12 cellular contexts compared by ENCODE assay signal in the genomic region with DNA sequence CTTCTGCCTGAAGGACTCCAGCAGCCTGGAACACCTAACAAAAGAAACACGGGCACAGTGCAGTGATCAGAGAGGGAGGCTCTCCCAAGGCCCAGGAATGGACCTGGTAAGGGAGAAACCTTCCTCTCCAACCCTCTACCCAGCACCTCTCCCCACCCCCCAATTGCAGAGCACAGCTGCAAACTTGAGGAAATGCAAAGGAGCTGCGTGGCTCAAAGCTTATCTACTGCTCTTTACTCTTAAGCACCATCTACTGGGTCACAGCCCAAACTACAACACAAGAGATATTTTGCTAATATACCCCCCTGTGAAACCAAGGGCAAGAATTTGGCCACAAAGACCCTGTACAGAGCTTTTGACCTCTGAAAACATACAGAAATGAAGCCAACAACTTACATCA.
A peak's percentile ranks its signal among the peaks of the same experiment; 100 is the strongest.
DNase-seq lines count a peak whose midpoint lies in the region; ATAC-seq, FAIRE-seq and TF ChIP-seq lines count a peak whose summit lies in the region.
"Had no signal": no experiment of that assay in that cellular context is flagged by ENCODE, and none has a peak within 500 bp of the region (broad histone marks: within the 10 kb centered on the region; RNA-seq: fewer than 3 reads in every experiment).

No MANE protein-coding gene starts in this region.

- H3K4me3 ChIP-seq in DND-41 (ENCODE audit: low read depth in 1 of 2, low read length in 2 of 2) = no peak overlapping the region
- no peak overlapping the region for H3K4me3 ChIP-seq in KMS-11 (IDR thresholded peaks at IDR 0.05; ENCODE audit: insufficient read depth, low read depth, low read length)
- no peak overlapping the region for H3K4me3 ChIP-seq in endodermal cell (ENCODE audit: low read length)
- H3K4me3 ChIP-seq in mucosa of descending colon = no peak overlapping the region

- H4K20me1 ChIP-seq in DND-41 (ENCODE audit: insufficient read depth, low read length) (no peaks in the 10 kb centered on the region), KMS-11 (ENCODE audit: insufficient read depth) (no peaks in the 10 kb centered on the region)

- peak; percentile 55 for TF ChIP-seq CTCF in DND-41 (IDR thresholded peaks at IDR 0.05; ENCODE audit: borderline replicate concordance, extremely low read depth, low read length, poor library complexity, severe bottlenecking)
- TF ChIP-seq CTCF in GM20000 (IDR thresholded peaks at IDR 0.05; ENCODE audit: extremely low read depth, missing control alignments) = no peak
- peak; percentile 45; the same call in 1 of the 2 replicates for TF ChIP-seq CTCF in KMS-11 (conservative IDR thresholded peaks at IDR 0.05; ENCODE audit: low read depth, low read length)
- TF ChIP-seq CTCF in endodermal cell (conservative IDR thresholded peaks at IDR 0.05) = peak; percentile 75
- TF ChIP-seq CTCF in mucosa of descending colon (IDR thresholded peaks at IDR 0.05) = no peak

- H3K4me2 ChIP-seq in DND-41 (ENCODE audit: insufficient read depth, low read length) (no peak overlapping the region), KMS-11 (no peak overlapping the region)

- H3K4me1 ChIP-seq in DND-41 (ENCODE audit: insufficient read depth, low read length) (no peaks in the 10 kb centered on the region), KMS-11 (ENCODE audit: low read depth, poor library complexity, severe bottlenecking) (no peaks in the 10 kb centered on the region), endodermal cell (ENCODE audit: control insufficient read depth, insufficient read depth, low read length) (peaks cover 3% of the 10 kb centered on the region), mucosa of descending colon (ENCODE audit: low read depth) (no peaks in the 10 kb centered on the region)

- no peak overlapping the region for H3K27ac Mint-ChIP-seq in endodermal cell
- H3K27ac Mint-ChIP-seq: activated T-helper 17 cell treated with anti-CD3 and anti-CD28 coated beads, Interleukin-2, amount 50 U/mL, for 72 hours; natural killer cell treated with Interleukin-12 subunit alpha and Interleukin-12 subunit beta and Interleukin-15 and Interleukin-18, amount 100 ng/mL, for 72 hours had no signal

- H2AFZ ChIP-seq in DND-41 (ENCODE audit: low read depth, low read length) = no peak overlapping the region
- peak overlapping the region; percentile 22; the same call in 1 of the 2 replicates for H2AFZ ChIP-seq in KMS-11 (ENCODE audit: low read depth)

- H3K27me3 ChIP-seq in DND-41 (ENCODE audit: insufficient read depth, low read length, poor library complexity) = no peaks in the 10 kb centered on the region
- H3K27me3 ChIP-seq in KMS-11 (ENCODE audit: insufficient read depth, low read depth) = no peaks in the 10 kb centered on the region
- no peaks in the 10 kb centered on the region for H3K27me3 ChIP-seq in endodermal cell (ENCODE audit: control insufficient read depth, insufficient read depth, low read length, poor library complexity, severe bottlenecking)

- ATAC-seq in DND-41 (ENCODE audit: insufficient read depth, low read depth) (peak; percentile 70), mucosa of descending colon (no peak), HG03521 (IDR thresholded peaks at IDR 0.05; ENCODE audit: unreplicated experiment) (no peak)
- ATAC-seq: activated T-helper 17 cell treated with anti-CD3 and anti-CD28 coated beads, Interleukin-2, amount 50 U/mL, for 72 hours; natural killer cell treated with Interleukin-12 subunit alpha and Interleukin-12 subunit beta and Interleukin-15 and Interleukin-18, amount 100 ng/mL, for 72 hours had no signal

- FAIRE-seq in GM19239 (lab: Jason Lieb, UNC) = no peak
- FAIRE-seq: endothelial cell of umbilical vein had no signal

- intact Hi-C loops in mucosa of descending colon (cut with DNase I, micrococcal nuclease) = no loop called here

- H3K4me3 Mint-ChIP-seq in endodermal cell = no peak overlapping the region
- H3K4me3 Mint-ChIP-seq: activated T-helper 17 cell treated with anti-CD3 and anti-CD28 coated beads, Interleukin-2, amount 50 U/mL, for 72 hours; natural killer cell treated with Interleukin-12 subunit alpha and Interleukin-12 subunit beta and Interleukin-15 and Interleukin-18, amount 100 ng/mL, for 72 hours had no signal

- no peaks in the 10 kb centered on the region for H3K27me3 Mint-ChIP-seq in endodermal cell (ENCODE audit: insufficient read depth)
- H3K27me3 Mint-ChIP-seq: natural killer cell treated with Interleukin-12 subunit alpha and Interleukin-12 subunit beta and Interleukin-15 and Interleukin-18, amount 100 ng/mL, for 72 hours had no signal

- peaks cover 4% of the 10 kb centered on the region for H3K9me3 Mint-ChIP-seq in endodermal cell
- H3K9me3 Mint-ChIP-seq: activated T-helper 17 cell treated with anti-CD3 and anti-CD28 coated beads, Interleukin-2, amount 50 U/mL, for 72 hours had no signal

- H3K36me3 ChIP-seq in DND-41 (ENCODE audit: insufficient read depth, low read length) = no peaks in the 10 kb centered on the region
- H3K36me3 ChIP-seq in KMS-11 (ENCODE audit: insufficient read depth) = no peaks in the 10 kb centered on the region
- H3K36me3 ChIP-seq in endodermal cell (ENCODE audit: control insufficient read depth, insufficient read depth, low read length) = no peaks in the 10 kb centered on the region
- no peaks in the 10 kb centered on the region for H3K36me3 ChIP-seq in mucosa of descending colon (ENCODE audit: low read depth)

- H3K4me1 Mint-ChIP-seq in endodermal cell = peaks cover 7% of the 10 kb centered on the region
- H3K4me1 Mint-ChIP-seq: activated T-helper 17 cell treated with anti-CD3 and anti-CD28 coated beads, Interleukin-2, amount 50 U/mL, for 72 hours had no signal

- H3K36me3 Mint-ChIP-seq in endodermal cell (ENCODE audit: low read depth) = no peaks in the 10 kb centered on the region

- no peak overlapping the region for H3K27ac ChIP-seq in DND-41 (ENCODE audit: low read length)
- no peak overlapping the region for H3K27ac ChIP-seq in KMS-11
- no peak overlapping the region for H3K27ac ChIP-seq in endodermal cell (ENCODE audit: low read depth, low read length)

- DNase-seq in DND-41 (peak; percentile 7), GM20000 (ENCODE audit: low spot score) (peak; percentile 27), endodermal cell (peak; percentile 74), NCI-H446 (lab: John Stamatoyannopoulos, UW) (no peak), GM19239 (ENCODE audit: insufficient read length, low spot score) (no peak), mucosa of descending colon (no peak)
- DNase-seq: SHP77 treated with DMSO at 0.1 percent for 48 hours had no signal

- H3K79me2 ChIP-seq in DND-41 (ENCODE audit: insufficient read depth, low read length) (no peaks in the 10 kb centered on the region), KMS-11 (ENCODE audit: insufficient read depth, low read depth) (no peaks in the 10 kb centered on the region)

- no peak overlapping the region for H3K9ac ChIP-seq in DND-41 (ENCODE audit: low read depth, low read length)
- no peak overlapping the region for H3K9ac ChIP-seq in KMS-11
- H3K9ac ChIP-seq in endodermal cell (ENCODE audit: extremely low read depth, low read length, poor library complexity, severe bottlenecking) = no peak overlapping the region

- H3K9me3 ChIP-seq in DND-41 (ENCODE audit: insufficient read depth, low read length, severe bottlenecking) (no peaks in the 10 kb centered on the region), endodermal cell (ENCODE audit: control insufficient read depth, low read length) (peaks cover 11% of the 10 kb centered on the region), mucosa of descending colon (peaks cover 25% of the 10 kb centered on the region)

- WGBS in endodermal cell (ENCODE audit: insufficient coverage in 1 of 2, insufficient read length in 1 of 2), 2 experiments = 45% methylated on average over 2 of the region's 2 CpGs; no CpG with 5 or more reads in 1 of the 2 experiments

Comparison
In these comparisons a context has a peak if more than half of its experiments do, and no peak if none do; other contexts are left out.
1. DNase-seq: peak in DND-41 (single experiment), GM20000 (single experiment) and endodermal cell (single experiment); none in NCI-H446 (0 of 2), GM19239 (single experiment) and mucosa of descending colon (0 of 3).
2. CTCF ChIP-seq: peak in DND-41 (single experiment), KMS-11 (single experiment) and endodermal cell (single experiment); none in GM20000 (single experiment) and mucosa of descending colon (single experiment).